11 cellular contexts compared by ENCODE assay signal in the genomic region with DNA sequence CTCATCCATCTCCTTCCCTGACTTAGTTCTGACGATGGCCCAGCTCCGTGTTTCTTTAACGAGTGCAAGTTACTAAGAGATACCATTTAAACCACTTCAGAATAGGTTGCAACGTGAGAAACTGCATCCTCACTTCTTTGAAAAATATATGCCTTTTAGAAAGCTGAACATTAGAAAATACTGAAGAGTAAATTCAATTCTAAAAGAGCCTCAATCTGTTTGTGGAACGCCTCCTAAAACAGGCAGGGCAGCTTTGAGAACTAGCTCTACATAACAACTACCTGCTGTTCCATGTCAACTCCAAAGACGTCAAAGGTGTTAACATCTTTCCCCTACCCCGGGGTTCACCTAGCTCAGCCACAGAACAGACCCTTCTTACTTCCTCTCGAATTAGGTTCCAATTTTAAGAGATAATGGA. TPM values are rescaled to one million over a fixed set of nuclear protein-coding genes. Genes with fewer than 3 reads are reported as not detected.
A peak's percentile ranks its signal among the peaks of the same experiment; 100 is the strongest.
DNase-seq lines count a peak whose midpoint lies in the region; ATAC-seq, FAIRE-seq and TF ChIP-seq lines count a peak whose summit lies in the region.
"Had no signal": no experiment of that assay in that cellular context is flagged by ENCODE, and none has a peak within 500 bp of the region (broad histone marks: within the 10 kb centered on the region; RNA-seq: fewer than 3 reads in every experiment).

No MANE protein-coding gene starts in this region.

- no peak for TF ChIP-seq CTCF in astrocyte of the spinal cord (IDR thresholded peaks at IDR 0.05; ENCODE audit: low read depth, low read length)
- no peak for TF ChIP-seq CTCF in transverse colon (IDR thresholded peaks at IDR 0.05)

- H4K8ac ChIP-seq in mesenchymal stem cell (ENCODE audit: low read length) = no peak overlapping the region

- H3K79me1 ChIP-seq in mesenchymal stem cell (replicated peaks; ENCODE audit: low read length, poor library complexity, severe bottlenecking) = peaks cover 3% of the 10 kb centered on the region

- H3K4me1 Mint-ChIP-seq in activated naive CD4-positive, alpha-beta T cell treated with anti-CD3 and anti-CD28 coated beads, Interleukin-2, amount 50 U/mL, for 24 hours = peaks cover 36% of the 10 kb centered on the region

- H3K4me2 ChIP-seq in mesenchymal stem cell (ENCODE audit: low read length, poor library complexity, severe bottlenecking) = peak overlapping the region; percentile 74

- no peak overlapping the region for H3K4ac ChIP-seq in mesenchymal stem cell (ENCODE audit: low read depth in 1 of 2, low read length in 2 of 2)

- in situ Hi-C loops in astrocyte of the spinal cord (cut with HindIII; ENCODE audit: low sequenced_read_pairs) = no loop called here
- in situ Hi-C loops in transverse colon (cut with MboI; ENCODE audit: low pct_ligation_motif_present in 1 of 4, low pct_unique_long_range_greater_than_20kb in 1 of 4, low sequenced_read_pairs in 3 of 4) = loop anchor here in 3 of 4 donors (25.0 kb wide), 2 partner anchors 291 to 516 kb away; no protein-coding TSS in a partner anchor

- H3K36me3 ChIP-seq in mesenchymal stem cell (ENCODE audit: control insufficient read depth in 1 of 2, insufficient read depth in 2 of 2, low read depth in 1 of 2, low read length in 2 of 2) (no peaks in the 10 kb centered on the region), transverse colon (no peaks in the 10 kb centered on the region)
- H3K36me3 ChIP-seq: BLaER1 treated with 17β-estradiol and CSF1 and Interleukin-3, amounts not matched to agents 10 nM and 100 nM had no signal

- no peak overlapping the region for H4K91ac ChIP-seq in mesenchymal stem cell (ENCODE audit: low read length)

- H3K4me1 ChIP-seq in mesenchymal stem cell (ENCODE audit: control insufficient read depth, insufficient read depth, low read depth, low read length) (peaks cover 5% of the 10 kb centered on the region), transverse colon (peaks cover 5 to 47% (median 22%) of the 10 kb centered on the region in 4 donors)

- no peak overlapping the region for H3K23ac ChIP-seq in mesenchymal stem cell (ENCODE audit: low read length in 2 of 2)

- H3K9ac ChIP-seq in mesenchymal stem cell (ENCODE audit: low read length) = peak overlapping the region; percentile 85

- no peak for FAIRE-seq in GM12892 (lab: Jason Lieb, UNC)

- H3K9me3 ChIP-seq in mesenchymal stem cell (ENCODE audit: control insufficient read depth, low read length) (no peaks in the 10 kb centered on the region), transverse colon (no peaks in the 10 kb centered on the region)
- H3K9me3 ChIP-seq: BLaER1 treated with 17β-estradiol and CSF1 and Interleukin-3, amounts not matched to agents 10 nM and 100 nM had no signal

- no peak overlapping the region for H2AFZ ChIP-seq in mesenchymal stem cell (ENCODE audit: low read depth, low read length)

- no peak overlapping the region for H2BK120ac ChIP-seq in mesenchymal stem cell (ENCODE audit: low read depth, low read length)

- no peak overlapping the region for H3K14ac ChIP-seq in mesenchymal stem cell (ENCODE audit: low read length in 2 of 2)

- no peak overlapping the region for H2BK12ac ChIP-seq in mesenchymal stem cell (ENCODE audit: low read length in 2 of 2)

- no peak overlapping the region for H2AK5ac ChIP-seq in mesenchymal stem cell (ENCODE audit: low read length, severe bottlenecking)

- no peak for ATAC-seq in GM21447 (IDR thresholded peaks at IDR 0.05; ENCODE audit: unreplicated experiment)
- ATAC-seq in GM18909 (IDR thresholded peaks at IDR 0.05; ENCODE audit: poor library complexity, unreplicated experiment) = no peak

- H3K27ac ChIP-seq in mesenchymal stem cell (ENCODE audit: low read length, poor library complexity, severe bottlenecking) (no peak overlapping the region), transverse colon (peak overlapping the region; percentile 86 to 96 (median 90))

- TF ChIP-seq POLR2A in transverse colon (IDR thresholded peaks at IDR 0.05) = no peak
- TF ChIP-seq POLR2A in GM12892 (IDR thresholded peaks at IDR 0.05; ENCODE audit: low read depth, low read length) = no peak

- TF ChIP-seq EP300 in transverse colon (IDR thresholded peaks at IDR 0.05; ENCODE audit: low read depth) = no peak

- H3K27me3 Mint-ChIP-seq in activated naive CD4-positive, alpha-beta T cell treated with anti-CD3 and anti-CD28 coated beads, Interleukin-2, amount 50 U/mL, for 24 hours = peaks cover 55% of the 10 kb centered on the region

- H2BK5ac ChIP-seq in mesenchymal stem cell (ENCODE audit: low read depth, low read length, poor library complexity, severe bottlenecking) = no peak overlapping the region

- intact Hi-C loops in transverse colon (cut with DNase I; ENCODE audit: low total_unique reads) = loop anchor here (5.0 kb wide), 1 partner anchor 76 kb away; a partner anchor contains a TSS

- no peak overlapping the region for H2BK15ac ChIP-seq in mesenchymal stem cell (ENCODE audit: low read depth, poor library complexity, severe bottlenecking)

- no peaks in the 10 kb centered on the region for H3K27me3 ChIP-seq in mesenchymal stem cell (ENCODE audit: control insufficient read depth in 1 of 2, insufficient read depth in 1 of 2, low read length in 2 of 2)
- peaks cover 36% of the 10 kb centered on the region for H3K27me3 ChIP-seq in transverse colon

- H3K4me3 ChIP-seq in astrocyte of the spinal cord (ENCODE audit: low read depth, low read length) (peak overlapping the region; percentile 64), mesenchymal stem cell (ENCODE audit: insufficient read depth in 1 of 2, low read depth in 1 of 2, low read length in 2 of 2) (peak overlapping the region in 1 of 2 experiments; percentile 74), transverse colon (peak overlapping the region in 3 of 4 donors; percentile 25 to 72 (median 55))

- H3K36me3 Mint-ChIP-seq in activated naive CD4-positive, alpha-beta T cell treated with anti-CD3 and anti-CD28 coated beads, Interleukin-2, amount 50 U/mL, for 24 hours = no peaks in the 10 kb centered on the region

- H3K9me3 Mint-ChIP-seq in activated naive CD4-positive, alpha-beta T cell treated with anti-CD3 and anti-CD28 coated beads, Interleukin-2, amount 50 U/mL, for 24 hours = no peaks in the 10 kb centered on the region

- no peak overlapping the region for H3K18ac ChIP-seq in mesenchymal stem cell (ENCODE audit: low read depth in 1 of 2, low read length in 2 of 2)

- peak overlapping the region; percentile 65 for H3K4me3 Mint-ChIP-seq in activated naive CD4-positive, alpha-beta T cell treated with anti-CD3 and anti-CD28 coated beads, Interleukin-2, amount 50 U/mL, for 24 hours

- H3K27ac Mint-ChIP-seq in activated naive CD4-positive, alpha-beta T cell treated with anti-CD3 and anti-CD28 coated beads, Interleukin-2, amount 50 U/mL, for 24 hours = no peak overlapping the region

- 86% methylated on average over 5 of the region's 8 CpGs for WGBS in mesenchymal stem cell
- 64 to 65% methylated on average over 8 of the region's 8 CpGs for WGBS in transverse colon (ENCODE audit: low coverage in 1 of 2), 2 donors

- DNase-seq in activated naive CD4-positive, alpha-beta T cell treated with anti-CD3 and anti-CD28 coated beads, Interleukin-2, amount 50 U/mL, for 16 hours = no peak
- DNase-seq in astrocyte of the spinal cord (ENCODE audit: low read depth, low spot score) (no peak), mesenchymal stem cell (no peak), transverse colon (no peak), GM12892 (ENCODE audit: insufficient read length) (no peak)
- DNase-seq: activated CD4-positive, alpha-beta T cell treated with anti-CD3 and anti-CD28 coated beads, Interleukin-2, amount 50 U/mL, for 48 hours; NCI-H1436 treated with DMSO at 0.1 percent for 48 hours had no signal

RNA-seq across cellular contexts. Expression of a gene that starts 3.5 kb away (rescaled TPM):
- polyA plus RNA-seq in mesenchymal stem cell (2013, experiment 1 of 2) = 10.1 TPM
- 9.7 TPM for polyA plus RNA-seq in mesenchymal stem cell (2013, experiment 2 of 2)
- 10 to 100 TPM in 3 of 4 donors, not detected in 1; 12.2 to 22.8 (median 18.1) TPM for total RNA-seq in transverse colon
- 1.5 TPM for polyA plus RNA-seq in GM12892 (2012; ENCODE audit: missing spikeins)
